8 cellular contexts compared by ENCODE assay signal in the genomic region with DNA sequence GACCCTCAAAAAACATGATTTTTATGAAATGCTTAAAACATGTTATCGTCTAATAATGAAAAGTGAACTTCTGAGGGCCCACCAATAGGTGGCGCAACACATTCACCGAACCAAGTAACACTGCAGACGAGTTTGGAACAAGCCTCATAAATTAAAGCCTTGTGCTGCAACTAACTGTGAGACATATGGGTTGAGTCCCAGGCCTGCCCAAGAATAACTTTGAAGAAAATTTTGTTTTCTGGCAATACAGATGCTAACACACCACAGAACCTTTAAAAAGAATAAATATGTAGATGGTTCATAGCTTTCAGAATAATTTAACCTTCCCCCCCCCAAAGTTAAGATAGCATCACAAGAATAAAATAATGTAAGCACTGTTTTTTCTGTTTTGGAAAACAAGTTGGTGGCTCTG.
DNase-seq lines count a peak whose midpoint lies in the region; ATAC-seq and TF ChIP-seq lines count a peak whose summit lies in the region.

No MANE protein-coding gene starts in this region.

- TF ChIP-seq CTCF in OCI-LY3 (IDR thresholded peaks at IDR 0.05; ENCODE audit: low read depth, low read length) (peak; percentile 93), osteocyte (IDR thresholded peaks at IDR 0.05) (peak; percentile 83), transverse colon (IDR thresholded peaks at IDR 0.05) (peak; percentile 65 to 86 (median 70))

- H3K36me3 ChIP-seq in OCI-LY3 (replicated peaks; ENCODE audit: low read depth, low read length) (no peaks in the 10 kb centered on the region), transverse colon (no peaks in the 10 kb centered on the region)

- 1 to 17% methylated on average over 1 to 4 of the region's 4 CpGs for WGBS in transverse colon (ENCODE audit: low coverage in 1 of 2), 2 donors

- no peak for ATAC-seq in GM18870 (IDR thresholded peaks at IDR 0.05; ENCODE audit: unreplicated experiment)

- no peaks in the 10 kb centered on the region for H3K4me1 Mint-ChIP-seq in activated T-cell treated with anti-CD3 and anti-CD28 coated beads, Interleukin-2, amount 50 U/mL, for 24 hours (ENCODE audit: low read depth)
- no peaks in the 10 kb centered on the region for H3K4me1 Mint-ChIP-seq in osteocyte (ENCODE audit: unreplicated experiment)

- H3K27ac ChIP-seq in OCI-LY3 (ENCODE audit: low read length) (no peak overlapping the region), transverse colon (no peak overlapping the region)

- no peak overlapping the region for H3K4me2 ChIP-seq in OCI-LY3 (ENCODE audit: low read length)

- no peaks in the 10 kb centered on the region for H3K27me3 Mint-ChIP-seq in activated T-cell treated with anti-CD3 and anti-CD28 coated beads, Interleukin-2, amount 50 U/mL, for 24 hours
- peaks cover 2% of the 10 kb centered on the region for H3K27me3 Mint-ChIP-seq in osteocyte (ENCODE audit: unreplicated experiment)

- H3K9ac ChIP-seq in OCI-LY3 (ENCODE audit: low read length): no peak overlapping the region

- no peak for TF ChIP-seq POLR2A in transverse colon (IDR thresholded peaks at IDR 0.05)

- DNase-seq in GDM1 (lab: John Stamatoyannopoulos, UW): peak; percentile 5
- peak; percentile 60 for DNase-seq in activated T-cell treated with anti-CD3 and anti-CD28 coated beads, Interleukin-2, amount 50 U/mL, for 24 hours
- DNase-seq in fibroblast of peridontal ligament (ENCODE audit: extremely low read depth): peak; percentile 74
- DNase-seq in osteocyte (ENCODE audit: extremely low spot score, unreplicated experiment): no peak
- peak; percentile 24 for DNase-seq in transverse colon

- H3K4me1 ChIP-seq in OCI-LY3 (ENCODE audit: low read length) (no peaks in the 10 kb centered on the region), transverse colon (no peaks in the 10 kb centered on the region)

- peaks cover 28% of the 10 kb centered on the region for H3K27me3 ChIP-seq in OCI-LY3 (ENCODE audit: low read depth, low read length)
- no peaks in the 10 kb centered on the region for H3K27me3 ChIP-seq in transverse colon

- H2AFZ ChIP-seq in OCI-LY3 (ENCODE audit: low read depth, low read length): no peak overlapping the region

- H3K27ac Mint-ChIP-seq in activated T-cell treated with anti-CD3 and anti-CD28 coated beads, Interleukin-2, amount 50 U/mL, for 24 hours: no peak overlapping the region
- no peak overlapping the region for H3K27ac Mint-ChIP-seq in osteocyte (ENCODE audit: unreplicated experiment)

- H3K36me3 Mint-ChIP-seq in activated T-cell treated with anti-CD3 and anti-CD28 coated beads, Interleukin-2, amount 50 U/mL, for 24 hours (ENCODE audit: low read depth): no peaks in the 10 kb centered on the region
- H3K36me3 Mint-ChIP-seq in osteocyte (ENCODE audit: unreplicated experiment): no peaks in the 10 kb centered on the region

- no peaks in the 10 kb centered on the region for H3K9me3 Mint-ChIP-seq in activated T-cell treated with anti-CD3 and anti-CD28 coated beads, Interleukin-2, amount 50 U/mL, for 24 hours
- H3K9me3 Mint-ChIP-seq in osteocyte (ENCODE audit: unreplicated experiment): no peaks in the 10 kb centered on the region

- TF ChIP-seq EP300 in Ishikawa (IDR thresholded peaks at IDR 0.05; ENCODE audit: borderline replicate concordance) (no peak), transverse colon (IDR thresholded peaks at IDR 0.05; ENCODE audit: low read depth) (no peak)

- no peak overlapping the region for H3K4me3 ChIP-seq in OCI-LY3 (ENCODE audit: low read length)
- H3K4me3 ChIP-seq in transverse colon: no peak overlapping the region

- H3K4me3 Mint-ChIP-seq in activated T-cell treated with anti-CD3 and anti-CD28 coated beads, Interleukin-2, amount 50 U/mL, for 24 hours: no peak overlapping the region
- no peak overlapping the region for H3K4me3 Mint-ChIP-seq in osteocyte (ENCODE audit: unreplicated experiment)

- in situ Hi-C loops in transverse colon (cut with MboI; ENCODE audit: low pct_ligation_motif_present in 1 of 4, low pct_unique_long_range_greater_than_20kb in 1 of 4, low sequenced_read_pairs in 3 of 4): no loop called here

- no peaks in the 10 kb centered on the region for H3K79me2 ChIP-seq in OCI-LY3 (ENCODE audit: low read length)

- intact Hi-C loops in transverse colon (cut with DNase I; ENCODE audit: low total_unique reads): loop anchor here (10.0 kb wide), 1 partner anchor 1482 kb away; a partner anchor contains a TSS

- H3K9me3 ChIP-seq in OCI-LY3 (ENCODE audit: insufficient read depth, low read length): no peaks in the 10 kb centered on the region
- no peaks in the 10 kb centered on the region for H3K9me3 ChIP-seq in transverse colon

- no peaks in the 10 kb centered on the region for H4K20me1 ChIP-seq in OCI-LY3 (ENCODE audit: insufficient read depth, low read length)

- TF ChIP-seq RAD21 in Ishikawa (IDR thresholded peaks at IDR 0.05; ENCODE audit: low read depth): peak; percentile 73

TF ChIP-seq in Ishikawa, 13 proteins besides CTCF, POLR2A, EP300 and RAD21:
- TF ChIP-seq FOXM1 (IDR thresholded peaks at IDR 0.05; ENCODE audit: borderline replicate concordance, low read depth) (no peak), TEAD4 (IDR thresholded peaks at IDR 0.05) (no peak), CREB1 (IDR thresholded peaks at IDR 0.05; ENCODE audit: low read depth) (no peak), TAF1 (IDR thresholded peaks at IDR 0.05; ENCODE audit: low read depth) (no peak), NFIC (IDR thresholded peaks at IDR 0.05) (no peak), CEBPB (IDR thresholded peaks at IDR 0.05) (no peak), ZBTB7A (IDR thresholded peaks at IDR 0.05; ENCODE audit: low read depth) (no peak), YY1 (IDR thresholded peaks at IDR 0.05; ENCODE audit: low read depth) (no peak), TCF12 (IDR thresholded peaks at IDR 0.05; ENCODE audit: low read depth) (no peak), EGR1 (IDR thresholded peaks at IDR 0.05) (no peak)
- TF ChIP-seq, protein P1, sequence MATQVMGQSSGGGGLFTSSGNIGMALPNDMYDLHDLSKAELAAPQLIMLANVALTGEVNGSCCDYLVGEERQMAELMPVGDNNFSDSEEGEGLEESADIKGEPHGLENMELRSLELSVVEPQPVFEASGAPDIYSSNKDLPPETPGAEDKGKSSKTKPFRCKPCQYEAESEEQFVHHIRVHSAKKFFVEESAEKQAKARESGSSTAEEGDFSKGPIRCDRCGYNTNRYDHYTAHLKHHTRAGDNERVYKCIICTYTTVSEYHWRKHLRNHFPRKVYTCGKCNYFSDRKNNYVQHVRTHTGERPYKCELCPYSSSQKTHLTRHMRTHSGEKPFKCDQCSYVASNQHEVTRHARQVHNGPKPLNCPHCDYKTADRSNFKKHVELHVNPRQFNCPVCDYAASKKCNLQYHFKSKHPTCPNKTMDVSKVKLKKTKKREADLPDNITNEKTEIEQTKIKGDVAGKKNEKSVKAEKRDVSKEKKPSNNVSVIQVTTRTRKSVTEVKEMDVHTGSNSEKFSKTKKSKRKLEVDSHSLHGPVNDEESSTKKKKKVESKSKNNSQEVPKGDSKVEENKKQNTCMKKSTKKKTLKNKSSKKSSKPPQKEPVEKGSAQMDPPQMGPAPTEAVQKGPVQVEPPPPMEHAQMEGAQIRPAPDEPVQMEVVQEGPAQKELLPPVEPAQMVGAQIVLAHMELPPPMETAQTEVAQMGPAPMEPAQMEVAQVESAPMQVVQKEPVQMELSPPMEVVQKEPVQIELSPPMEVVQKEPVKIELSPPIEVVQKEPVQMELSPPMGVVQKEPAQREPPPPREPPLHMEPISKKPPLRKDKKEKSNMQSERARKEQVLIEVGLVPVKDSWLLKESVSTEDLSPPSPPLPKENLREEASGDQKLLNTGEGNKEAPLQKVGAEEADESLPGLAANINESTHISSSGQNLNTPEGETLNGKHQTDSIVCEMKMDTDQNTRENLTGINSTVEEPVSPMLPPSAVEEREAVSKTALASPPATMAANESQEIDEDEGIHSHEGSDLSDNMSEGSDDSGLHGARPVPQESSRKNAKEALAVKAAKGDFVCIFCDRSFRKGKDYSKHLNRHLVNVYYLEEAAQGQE (IDR thresholded peaks at IDR 0.05; ENCODE audit: low read depth): no peak
- TF ChIP-seq, protein P2, sequence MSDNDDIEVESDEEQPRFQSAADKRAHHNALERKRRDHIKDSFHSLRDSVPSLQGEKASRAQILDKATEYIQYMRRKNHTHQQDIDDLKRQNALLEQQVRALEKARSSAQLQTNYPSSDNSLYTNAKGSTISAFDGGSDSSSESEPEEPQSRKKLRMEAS (IDR thresholded peaks at IDR 0.05): no peak
- TF ChIP-seq, protein P3, sequence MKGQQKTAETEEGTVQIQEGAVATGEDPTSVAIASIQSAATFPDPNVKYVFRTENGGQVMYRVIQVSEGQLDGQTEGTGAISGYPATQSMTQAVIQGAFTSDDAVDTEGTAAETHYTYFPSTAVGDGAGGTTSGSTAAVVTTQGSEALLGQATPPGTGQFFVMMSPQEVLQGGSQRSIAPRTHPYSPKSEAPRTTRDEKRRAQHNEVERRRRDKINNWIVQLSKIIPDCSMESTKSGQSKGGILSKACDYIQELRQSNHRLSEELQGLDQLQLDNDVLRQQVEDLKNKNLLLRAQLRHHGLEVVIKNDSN (IDR thresholded peaks at IDR 0.05): no peak
